Comparison of ENCODE assay signal across 14 cellular contexts in genomic region chrX:34332336-34332735, GRCh38.
DNase-seq lines count a peak whose midpoint lies in the region; ATAC-seq and TF ChIP-seq lines count a peak whose summit lies in the region.
"Had no signal": no experiment of that assay in that cellular context is flagged by ENCODE, and none has a peak within 500 bp of the region (broad histone marks: within the 10 kb centered on the region; RNA-seq: fewer than 3 reads in every experiment).

No MANE protein-coding gene starts in this region.

- DNase-seq in cardiac muscle cell (ENCODE audit: low read depth in 1 of 2, low spot score in 1 of 2) = peak in 1 of 2 donors; percentile 15
- DNase-seq in cardiac septum (ENCODE audit: low spot score) = no peak
- DNase-seq in RKO (ENCODE audit: low spot score) = peak; percentile 26
- peak in 1 of 2 donors; percentile 1 for DNase-seq in foreskin keratinocyte
- DNase-seq in upper lobe of right lung = no peak
- DNase-seq in stimulated activated CD4-positive, alpha-beta T cell treated with anti-CD3 and anti-CD28 coated beads, Interleukin-4, amount 100 ng/mL, for 1 hour = no peak
- no peak for DNase-seq in UCSD-AML1 (lab: John Stamatoyannopoulos, UW; ENCODE audit: unreplicated experiment)
- DNase-seq: activated B cell treated with CpG ODN at 0.5 μM for 24 hours; activated T-cell treated with anti-CD3 and anti-CD28 coated beads, Interleukin-2, amount 50 U/mL, for 24 hours; central memory CD4-positive, alpha-beta T cell; HCEC 1CT; left cardiac atrium; NCI-H1048 had no signal

- ATAC-seq in foreskin keratinocyte = no peak
- ATAC-seq in upper lobe of right lung = no peak
- ATAC-seq in GM19351 (IDR thresholded peaks at IDR 0.05; ENCODE audit: unreplicated experiment) = no peak
- ATAC-seq: left cardiac atrium had no signal

- H3K36me3 ChIP-seq in cardiac muscle cell (no peaks in the 10 kb centered on the region), upper lobe of right lung (no peaks in the 10 kb centered on the region)

- intact Hi-C loops in cardiac septum (cut with DNase I) = no loop called here
- intact Hi-C loops in upper lobe of right lung (cut with DNase I) = no loop called here

- H3K9me3 ChIP-seq in cardiac muscle cell (ENCODE audit: low read depth) = no peaks in the 10 kb centered on the region
- no peaks in the 10 kb centered on the region for H3K9me3 ChIP-seq in upper lobe of right lung

- H3K4me3 ChIP-seq in cardiac muscle cell (no peak overlapping the region), upper lobe of right lung (no peak overlapping the region)

- TF ChIP-seq CTCF in cardiac muscle cell (IDR thresholded peaks at IDR 0.05; ENCODE audit: low read depth, low read length) = peak; percentile 23
- peak; percentile 20 for TF ChIP-seq CTCF in foreskin keratinocyte (conservative IDR thresholded peaks at IDR 0.05)
- TF ChIP-seq CTCF in upper lobe of right lung (IDR thresholded peaks at IDR 0.05) = peak; percentile 21

- H3K27me3 ChIP-seq in cardiac muscle cell (no peaks in the 10 kb centered on the region), foreskin keratinocyte (no peaks in the 10 kb centered on the region), upper lobe of right lung (no peaks in the 10 kb centered on the region)

- no peaks in the 10 kb centered on the region for H3K4me1 ChIP-seq in cardiac muscle cell (ENCODE audit: low read depth)
- no peaks in the 10 kb centered on the region for H3K4me1 ChIP-seq in foreskin keratinocyte
- no peaks in the 10 kb centered on the region for H3K4me1 ChIP-seq in upper lobe of right lung

- H3K27ac ChIP-seq in cardiac muscle cell (no peak overlapping the region), foreskin keratinocyte (no peak overlapping the region), upper lobe of right lung (no peak overlapping the region)
